In genomic region chr1:2027961-2028583, GRCh38 we compare ENCODE assay signal across 17 cellular contexts. TPM values are rescaled to one million over a fixed set of nuclear protein-coding genes. Genes with fewer than 3 reads are reported as not detected.
DNase-seq lines count a peak whose midpoint lies in the region; ATAC-seq, FAIRE-seq and TF ChIP-seq lines count a peak whose summit lies in the region.
"Had no signal": no experiment of that assay in that cellular context is flagged by ENCODE, and none has a peak within 500 bp of the region (broad histone marks: within the 10 kb centered on the region; RNA-seq: fewer than 3 reads in every experiment).

No MANE protein-coding gene starts in this region.

- H3K9me3 Mint-ChIP-seq in stimulated activated memory B cell treated with anti-CD40 and anti-IgM and Interleukin-4, amounts not matched to agents 10 μg/mL and 1 μg/mL and 100 μg/mL, for 72 hours = no peaks in the 10 kb centered on the region
- H3K9me3 Mint-ChIP-seq: CD4-positive, alpha-beta T cell had no signal

- H3K18ac ChIP-seq in H1 (ENCODE audit: extremely low read depth, low read length) = no peak overlapping the region

- H3K56ac ChIP-seq in H1 (replicated peaks; ENCODE audit: insufficient read length, low read depth, low read length) = no peak overlapping the region

- no peak overlapping the region for H2BK20ac ChIP-seq in H1 (ENCODE audit: low read length)

- intact Hi-C loops in uterus (cut with DNase I; ENCODE audit: low total_unique reads) (no loop called here), HepG2 (cut with micrococcal nuclease; ENCODE audit: unreplicated experiment) (no loop called here)

- peak; percentile 81 for DNase-seq in NB4 (ENCODE audit: low read depth)
- DNase-seq in H1 (ENCODE audit: low read depth in 1 of 2, low spot score in 2 of 2) = no peak
- no peak for DNase-seq in uterus
- DNase-seq in DMS 273 (lab: John Stamatoyannopoulos, UW; ENCODE audit: unreplicated experiment) = no peak
- DNase-seq in HepG2 (ENCODE audit: low spot score) = no peak
- DNase-seq: Calu3; CD4-positive, alpha-beta T cell; DND-41; GF-D8; H7; IMR-90; KBM-7 had no signal

- TF ChIP-seq POLR2A in NB4 (IDR thresholded peaks at IDR 0.05; ENCODE audit: extremely low read depth, insufficient read length) (no peak), H1 (IDR thresholded peaks at IDR 0.05; ENCODE audit: control extremely low read depth in 1 of 2, low read depth in 2 of 2, low read length in 2 of 2) (no peak), uterus (IDR thresholded peaks at IDR 0.05) (no peak), HepG2 (IDR thresholded peaks at IDR 0.05; ENCODE audit: insufficient read depth in 1 of 2, low read depth in 2 of 2, low read length in 2 of 2) (no peak)

- peaks cover under 1 to 52% (median 3%) of the 10 kb centered on the region in 11 experiments; a peak in 16 of 22 replicates for H3K27me3 ChIP-seq in BLaER1 treated with 17β-estradiol and CSF1 and Interleukin-3, amounts not matched to agents 10 nM and 100 nM
- no peaks in the 10 kb centered on the region for H3K27me3 ChIP-seq in H1 (replicated peaks in 1 of 4; ENCODE audit: control insufficient read depth in 3 of 4, extremely low read depth in 1 of 4, insufficient read depth in 3 of 4, low read length in 3 of 4)
- no peaks in the 10 kb centered on the region for H3K27me3 ChIP-seq in uterus
- peaks cover 35 to 91% of the 10 kb centered on the region in 2 experiments for H3K27me3 ChIP-seq in HepG2 (ENCODE audit: control insufficient read depth in 1 of 2, insufficient read depth in 2 of 2, low read length in 2 of 2)

- H4K5ac ChIP-seq in H1 (ENCODE audit: insufficient read length, low read depth, low read length) = no peak overlapping the region

- FAIRE-seq in H1 (lab: Jason Lieb, UNC) = no peak
- no peak for FAIRE-seq in HepG2 (lab: Jason Lieb, UNC)
- FAIRE-seq: A549 had no signal

- no peak overlapping the region for H2BK15ac ChIP-seq in H1 (ENCODE audit: low read length)

- H3K4ac ChIP-seq in H1 (replicated peaks; ENCODE audit: insufficient read length, low read depth, low read length) = no peak overlapping the region

- in situ Hi-C loops in HepG2 (cut with HindIII; ENCODE audit: extremely low pct_ligation_motif_present, low pct_unique_long_range_greater_than_20kb) = no loop called here

- POLR2A ChIA-PET in H1 (lab: Charles Lee; ENCODE audit: partially characterized antibody) = interaction anchor here (3.1 kb wide), 1 partner anchor 8 kb away, joined by 11 read pairs; the partner anchor contains the start of gene GABRD
- POLR2A ChIA-PET in HepG2 (lab: Yijun Ruan, JAX) = no interaction called here

- H3K4me3 ChIP-seq in BLaER1 treated with 17β-estradiol and CSF1 and Interleukin-3, amounts not matched to agents 10 nM and 100 nM = peak overlapping the region in 9 of 10 experiments; percentile 9 to 65 (median 62); a peak in 17 of 20 replicates
- H3K4me3 ChIP-seq in NB4 (ENCODE audit: low read depth, low read length) (no peak overlapping the region), H1 (ENCODE audit: extremely low read depth in 1 of 4, insufficient read depth in 2 of 4, low read depth in 3 of 4, low read length in 4 of 4) (no peak overlapping the region), uterus (no peak overlapping the region), HepG2 (replicated peaks in 1 of 3; ENCODE audit: insufficient read depth in 1 of 3, low read depth in 2 of 3, low read length in 3 of 3) (no peak overlapping the region)
- H3K4me3 ChIP-seq: A549 had no signal

- no peak overlapping the region for H3K14ac ChIP-seq in H1 (ENCODE audit: insufficient read length)

- H2BK5ac ChIP-seq in H1 (ENCODE audit: low read depth, low read length) = no peak overlapping the region

- H3K79me2 ChIP-seq in H1 (ENCODE audit: control insufficient read depth in 1 of 2, insufficient read depth in 2 of 2, low read length in 2 of 2) (no peaks in the 10 kb centered on the region), HepG2 (ENCODE audit: insufficient read depth, low read length) (no peaks in the 10 kb centered on the region)

- peaks cover 26% of the 10 kb centered on the region for H3K27me3 Mint-ChIP-seq in stimulated activated memory B cell treated with anti-CD40 and anti-IgM and Interleukin-4, amounts not matched to agents 10 μg/mL and 1 μg/mL and 100 μg/mL, for 72 hours

- TF ChIP-seq CTCF in NB4 (IDR thresholded peaks at IDR 0.05; ENCODE audit: low read depth, low read length) (no peak), H1 (IDR thresholded peaks at IDR 0.05; ENCODE audit: control extremely low read depth in 1 of 3, insufficient read depth in 1 of 3, low read depth in 1 of 3, low read length in 3 of 3) (no peak), uterus (IDR thresholded peaks at IDR 0.05) (no peak), HepG2 (CRISPR knock-in tag; IDR thresholded peaks at IDR 0.05) (no peak)

- H3K9me3 ChIP-seq in BLaER1 treated with 17β-estradiol and CSF1 and Interleukin-3, amounts not matched to agents 10 nM and 100 nM (replicated peaks in 1 of 11) = no peaks in the 10 kb centered on the region
- H3K9me3 ChIP-seq in H1 (ENCODE audit: insufficient read depth in 2 of 2, low read depth in 1 of 2, low read length in 1 of 2) (no peaks in the 10 kb centered on the region), uterus (no peaks in the 10 kb centered on the region), HepG2 (ENCODE audit: low read length) (no peaks in the 10 kb centered on the region)
- H3K9me3 ChIP-seq: A549 had no signal

- TF ChIP-seq EP300 in H1 (IDR thresholded peaks at IDR 0.05; ENCODE audit: borderline replicate concordance in 1 of 2, low read depth in 2 of 2, low read length in 2 of 2) (no peak), HepG2 (IDR thresholded peaks at IDR 0.05; ENCODE audit: low read depth in 2 of 2, low read length in 2 of 2) (no peak), HepG2 (CRISPR knock-in tag; IDR thresholded peaks at IDR 0.05; ENCODE audit: borderline replicate concordance) (no peak)

- H3K23me2 ChIP-seq in H1 (ENCODE audit: low read depth, low read length) = no peaks in the 10 kb centered on the region

- CTCF ChIA-PET in H1 (lab: Charles Lee; ENCODE audit: partially characterized antibody) (interaction anchor here (0.6 to 8.8 kb wide), 5 partner anchors 17 to 99 kb away, joined by 3 to 92 read pairs (median 5); no protein-coding TSS in a partner anchor), HepG2 (lab: Yijun Ruan, JAX; ENCODE audit: low intra/inter-chr PET ratio, low total read pairs) (no interaction called here)

- no peak overlapping the region for H3K27ac Mint-ChIP-seq in stimulated activated memory B cell treated with anti-CD40 and anti-IgM and Interleukin-4, amounts not matched to agents 10 μg/mL and 1 μg/mL and 100 μg/mL, for 72 hours
- H3K27ac Mint-ChIP-seq: CD4-positive, alpha-beta T cell had no signal

- H2AFZ ChIP-seq in H1 (ENCODE audit: low read length) (no peak overlapping the region), HepG2 (ENCODE audit: low read length) (no peak overlapping the region)

- no peaks in the 10 kb centered on the region for H3K4me1 Mint-ChIP-seq in stimulated activated memory B cell treated with anti-CD40 and anti-IgM and Interleukin-4, amounts not matched to agents 10 μg/mL and 1 μg/mL and 100 μg/mL, for 72 hours

- 94% methylated on average over 36 of the region's 46 CpGs; no CpG with 5 or more reads in 1 of the 2 experiments for WGBS in H1 (ENCODE audit: extremely low coverage in 1 of 2, insufficient coverage in 1 of 2, insufficient read length in 1 of 2, insufficient replicate concordance in 2 of 2, low coverage in 1 of 2, low lambda C conversion rate in 2 of 2, missing lambda C conversion rate in 1 of 2), 2 experiments
- WGBS in HepG2 (ENCODE audit: low lambda C conversion rate) = 80% methylated on average over 26 of the region's 46 CpGs

- H2BK120ac ChIP-seq in H1 (replicated peaks; ENCODE audit: low read depth, low read length) = no peak overlapping the region

- peak overlapping the region; percentile 76 to 100 (median 97) for H3K4me2 ChIP-seq in BLaER1 treated with 17β-estradiol and CSF1 and Interleukin-3, amounts not matched to agents 10 nM and 100 nM
- H3K4me2 ChIP-seq in H1 (ENCODE audit: insufficient read depth in 1 of 2, low read depth in 2 of 2, low read length in 2 of 2) (no peak overlapping the region), HepG2 (ENCODE audit: low read depth, low read length) (no peak overlapping the region)
- H3K4me2 ChIP-seq: A549 had no signal

- H4K91ac ChIP-seq in H1 (replicated peaks; ENCODE audit: insufficient read length, low read length) = no peak overlapping the region

- H3K79me1 ChIP-seq in H1 (ENCODE audit: low read depth, low read length) = no peaks in the 10 kb centered on the region

- no TSS peak for BruUV-seq in HepG2 (replicated peaks; lab: Mats Ljungman, UMichigan)

- peak; percentile 25 for ATAC-seq in stimulated activated memory B cell treated with anti-CD40 and anti-IgM and Interleukin-4, amounts not matched to agents 10 μg/mL and 1 μg/mL and 100 μg/mL, for 72 hours
- no peak for ATAC-seq in HepG2
- ATAC-seq: A549 had no signal

- H3K27ac ChIP-seq in BLaER1 treated with 17β-estradiol and CSF1 and Interleukin-3, amounts not matched to agents 10 nM and 100 nM = peak overlapping the region in 9 of 11 experiments; percentile 31 to 97 (median 89); a peak in 18 of 22 replicates
- H3K27ac ChIP-seq in H1 (ENCODE audit: low read depth, low read length) (no peak overlapping the region), uterus (no peak overlapping the region), HepG2 (ENCODE audit: extremely low read length, insufficient read depth, low read length) (no peak overlapping the region)
- H3K27ac ChIP-seq: A549 had no signal

- TF ChIP-seq RAD21 in H1 (IDR thresholded peaks at IDR 0.05 in 1 of 2, conservative IDR thresholded peaks at IDR 0.05 in 1 of 2; ENCODE audit: low read depth in 2 of 2, low read length in 2 of 2) (no peak), HepG2 (CRISPR knock-in tag; IDR thresholded peaks at IDR 0.05) (no peak)

- peak overlapping the region; percentile 51; the same call in 1 of the 2 replicates for H4K8ac ChIP-seq in H1 (ENCODE audit: extremely low read depth, insufficient read depth, low read length)

- H3K9ac ChIP-seq in BLaER1 treated with 17β-estradiol and CSF1 and Interleukin-3, amounts not matched to agents 10 nM and 100 nM = peak overlapping the region in 10 of 11 experiments; percentile 33 to 87 (median 73); a peak in 18 of 22 replicates
- H3K9ac ChIP-seq in H1 (replicated peaks in 1 of 4; ENCODE audit: extremely low read depth in 1 of 4, low read depth in 3 of 4, low read length in 3 of 4) = no peak overlapping the region
- H3K9ac ChIP-seq in HepG2 (ENCODE audit: insufficient read depth, low read depth, low read length) = no peak overlapping the region

- no peaks in the 10 kb centered on the region for H3K36me3 ChIP-seq in BLaER1 treated with 17β-estradiol and CSF1 and Interleukin-3, amounts not matched to agents 10 nM and 100 nM
- no peaks in the 10 kb centered on the region for H3K36me3 ChIP-seq in H1 (ENCODE audit: control insufficient read depth in 2 of 4, insufficient read depth in 4 of 4, low read length in 3 of 4)
- H3K36me3 ChIP-seq in uterus = no peaks in the 10 kb centered on the region
- H3K36me3 ChIP-seq in HepG2 (replicated peaks in 1 of 2; ENCODE audit: control insufficient read depth in 1 of 2, insufficient read depth in 2 of 2, low read length in 2 of 2) = no peaks in the 10 kb centered on the region

- no peaks in the 10 kb centered on the region for H3K36me3 Mint-ChIP-seq in stimulated activated memory B cell treated with anti-CD40 and anti-IgM and Interleukin-4, amounts not matched to agents 10 μg/mL and 1 μg/mL and 100 μg/mL, for 72 hours

- peak overlapping the region; percentile 26 for H3K4me3 Mint-ChIP-seq in stimulated activated memory B cell treated with anti-CD40 and anti-IgM and Interleukin-4, amounts not matched to agents 10 μg/mL and 1 μg/mL and 100 μg/mL, for 72 hours
- H3K4me3 Mint-ChIP-seq: CD4-positive, alpha-beta T cell had no signal

- no peak overlapping the region for H2BK12ac ChIP-seq in H1 (ENCODE audit: low read depth, low read length)

- H2AK5ac ChIP-seq in H1 (ENCODE audit: low read depth, low read length) = no peak overlapping the region

- H3K4me1 ChIP-seq in BLaER1 treated with 17β-estradiol and CSF1 and Interleukin-3, amounts not matched to agents 10 nM and 100 nM = peaks cover 64 to 100% (median 98%) of the 10 kb centered on the region in 10 experiments
- H3K4me1 ChIP-seq in H1 (replicated peaks in 1 of 4; ENCODE audit: control insufficient read depth in 3 of 4, insufficient read depth in 4 of 4, low read length in 3 of 4) = peaks cover 0 to 6% (median 3%) of the 10 kb centered on the region in 4 experiments; a peak in 3 of 7 replicates
- H3K4me1 ChIP-seq in uterus = no peaks in the 10 kb centered on the region
- H3K4me1 ChIP-seq in HepG2 (ENCODE audit: insufficient read depth, low read length) = peaks cover 14% of the 10 kb centered on the region; the same call in 1 of the 2 replicates
- H3K4me1 ChIP-seq: A549 had no signal

- no peak overlapping the region for H3K23ac ChIP-seq in H1 (ENCODE audit: insufficient read length)

- peaks cover 0 to 27% (median 0%) of the 10 kb centered on the region in 11 experiments; a peak in 4 of 22 replicates for H4K20me1 ChIP-seq in BLaER1 treated with 17β-estradiol and CSF1 and Interleukin-3, amounts not matched to agents 10 nM and 100 nM
- H4K20me1 ChIP-seq in H1 (replicated peaks in 1 of 2; ENCODE audit: control insufficient read depth in 1 of 2, insufficient read depth in 2 of 2, low read length in 2 of 2) = no peaks in the 10 kb centered on the region
- no peaks in the 10 kb centered on the region for H4K20me1 ChIP-seq in HepG2 (ENCODE audit: insufficient read depth, low read length)

RNA-seq across cellular contexts. Expression of gene GABRD, which starts 8.9 kb away (rescaled TPM):
- total RNA-seq in H1 (2021; fragmentation: NEBNext Ultra II Directional; extraction: Animal tissue kit (Norgen Biotek cat#: 25700)) = 1.8 and 1.9 TPM in 2 replicates
- polyA plus RNA-seq in H1 (2011; rRNA removed) (3.0 and 3.3 TPM in 2 replicates), HepG2 (2011; rRNA removed) (0.22 TPM in 1 of 2 replicates, not detected in the other)
- 2.9 TPM for polyA plus RNA-seq in H1 (2011; cell fraction: cytosol; rRNA removed)
- polyA plus RNA-seq in H1 (2011; cell fraction: nucleus; rRNA removed) = 12.6 TPM
- polyA plus RNA-seq in H1 (2012, experiment 1 of 2) = 1.7 to 3.4 TPM (median 2.7 TPM) in 4 replicates
- polyA plus RNA-seq in H1 (2012, experiment 2 of 2) = 3.2 TPM
- polyA plus RNA-seq in H1 (2013, experiment 1 of 2) = 1.6 TPM
- polyA plus RNA-seq in H1 (2013, experiment 2 of 2) = 1.5 TPM
- polyA minus RNA-seq in H1 (2011; rRNA and poly(A)+ RNA removed) = 2.0 and 2.4 TPM in 2 replicates
- polyA minus RNA-seq in H1 (2011; cell fraction: cytosol; rRNA and poly(A)+ RNA removed) = 1.8 TPM
- 1.2 TPM for polyA minus RNA-seq in H1 (2011; cell fraction: nucleus; rRNA and poly(A)+ RNA removed)
- total RNA-seq in uterus (under 1 TPM in 1 of 4 donors, not detected in 3; 0.83 TPM), HepG2 (2016; rRNA removed; fragmentation: Illumina TruSeq; extraction: Trizol) (not detected in 2 replicates)
- not detected in 2 replicates for total RNA-seq in HepG2 (2016; cell fraction: cytosol; rRNA removed; fragmentation: Illumina TruSeq; extraction: Trizol; ENCODE audit: low read depth)
- not detected in 2 replicates for total RNA-seq in HepG2 (2016; cell fraction: insoluble cytoplasmic fraction; rRNA removed; fragmentation: Illumina TruSeq; extraction: Trizol)
- not detected in 2 replicates for total RNA-seq in HepG2 (2016; cell fraction: membrane; rRNA removed; fragmentation: Illumina TruSeq; extraction: Trizol)
- not detected in 2 replicates for total RNA-seq in HepG2 (2016; cell fraction: nucleus; rRNA removed; fragmentation: Illumina TruSeq; extraction: Trizol)
- polyA plus RNA-seq in HepG2 (2011; cell fraction: cytosol; rRNA removed) = 0.09 TPM in 1 of 2 replicates, not detected in the other
- polyA plus RNA-seq in HepG2 (2011; cell fraction: nucleus; rRNA removed) = 0.08 TPM in 1 of 2 replicates, not detected in the other
- polyA plus RNA-seq in HepG2 (2012) = not detected in 2 replicates
- not detected in 2 replicates for polyA plus RNA-seq in HepG2 (2016; cell fraction: cytosol; fragmentation: Illumina TruSeq; extraction: Trizol; ENCODE audit: low read depth)
- polyA plus RNA-seq in HepG2 (2016; cell fraction: insoluble cytoplasmic fraction; fragmentation: Illumina TruSeq; extraction: Trizol; ENCODE audit: low read depth) = not detected in 2 replicates
- not detected in 2 replicates for polyA plus RNA-seq in HepG2 (2016; cell fraction: membrane; fragmentation: Illumina TruSeq; extraction: Trizol; ENCODE audit: low read depth)
- polyA plus RNA-seq in HepG2 (2016; cell fraction: nucleus; fragmentation: Illumina TruSeq; extraction: Trizol; ENCODE audit: insufficient read depth, low read depth) = not detected in 2 replicates
- polyA minus RNA-seq in HepG2 (2011; rRNA and poly(A)+ RNA removed; ENCODE audit: low replicate concordance) = 0.51 TPM in 1 of 2 replicates, not detected in the other
- polyA minus RNA-seq in HepG2 (2011; cell fraction: cytosol; rRNA and poly(A)+ RNA removed) = not detected in 2 replicates
- polyA minus RNA-seq in HepG2 (2011; cell fraction: nucleus; rRNA and poly(A)+ RNA removed) = not detected in 2 replicates
- total RNA-seq: Calu3, IMR-90 had no signal
- polyA plus RNA-seq: AG04450, BJ, IMR-90 had no signal

RNA-seq across cellular contexts. Expression of gene PRKCZ, which starts 22.1 kb away (rescaled TPM):
- total RNA-seq in H1 (2021; fragmentation: NEBNext Ultra II Directional; extraction: Animal tissue kit (Norgen Biotek cat#: 25700)) = 45.1 and 49.4 TPM in 2 replicates
- 37.4 and 55.9 TPM in 2 replicates for polyA plus RNA-seq in H1 (2011; rRNA removed)
- 46.4 TPM for polyA plus RNA-seq in H1 (2011; cell fraction: cytosol; rRNA removed)
- 136 TPM for polyA plus RNA-seq in H1 (2011; cell fraction: nucleus; rRNA removed)
- polyA plus RNA-seq in H1 (2012, experiment 1 of 2) = 43.5 to 47.4 TPM (median 45.9 TPM) in 4 replicates
- polyA plus RNA-seq in H1 (2012, experiment 2 of 2) = 43.8 TPM
- 26.2 TPM for polyA plus RNA-seq in H1 (2013, experiment 1 of 2)
- polyA plus RNA-seq in H1 (2013, experiment 2 of 2) = 26.6 TPM
- 26.1 and 68.1 TPM in 2 replicates for polyA minus RNA-seq in H1 (2011; rRNA and poly(A)+ RNA removed)
- polyA minus RNA-seq in H1 (2011; cell fraction: cytosol; rRNA and poly(A)+ RNA removed) = 23.0 TPM
- 32.2 TPM for polyA minus RNA-seq in H1 (2011; cell fraction: nucleus; rRNA and poly(A)+ RNA removed)
- 1 to 10 TPM in 3 of 4 donors, under 1 TPM in 1; 0.29 to 8.8 (median 3.9) TPM for total RNA-seq in uterus
- 21.9 and 34.7 TPM in 2 replicates for total RNA-seq in HepG2 (2016; rRNA removed; fragmentation: Illumina TruSeq; extraction: Trizol)
- total RNA-seq in HepG2 (2016; cell fraction: cytosol; rRNA removed; fragmentation: Illumina TruSeq; extraction: Trizol; ENCODE audit: low read depth) = 25.5 and 28.3 TPM in 2 replicates
- total RNA-seq in HepG2 (2016; cell fraction: insoluble cytoplasmic fraction; rRNA removed; fragmentation: Illumina TruSeq; extraction: Trizol) = 20.0 and 36.5 TPM in 2 replicates
- 37.0 and 42.3 TPM in 2 replicates for total RNA-seq in HepG2 (2016; cell fraction: membrane; rRNA removed; fragmentation: Illumina TruSeq; extraction: Trizol)
- 30.0 and 34.9 TPM in 2 replicates for total RNA-seq in HepG2 (2016; cell fraction: nucleus; rRNA removed; fragmentation: Illumina TruSeq; extraction: Trizol)
- polyA plus RNA-seq in HepG2 (2011; rRNA removed) = 85.2 and 85.8 TPM in 2 replicates
- polyA plus RNA-seq in HepG2 (2011; cell fraction: cytosol; rRNA removed) = 52.8 and 75.3 TPM in 2 replicates
- polyA plus RNA-seq in HepG2 (2011; cell fraction: nucleus; rRNA removed) = 132 and 197 TPM in 2 replicates
- polyA plus RNA-seq in HepG2 (2012) = 47.5 and 47.9 TPM in 2 replicates
- 23.5 and 27.3 TPM in 2 replicates for polyA plus RNA-seq in HepG2 (2016; cell fraction: cytosol; fragmentation: Illumina TruSeq; extraction: Trizol; ENCODE audit: low read depth)
- 26.8 and 34.6 TPM in 2 replicates for polyA plus RNA-seq in HepG2 (2016; cell fraction: insoluble cytoplasmic fraction; fragmentation: Illumina TruSeq; extraction: Trizol; ENCODE audit: low read depth)
- polyA plus RNA-seq in HepG2 (2016; cell fraction: membrane; fragmentation: Illumina TruSeq; extraction: Trizol; ENCODE audit: low read depth) = 39.3 and 40.3 TPM in 2 replicates
- 76.9 and 79.5 TPM in 2 replicates for polyA plus RNA-seq in HepG2 (2016; cell fraction: nucleus; fragmentation: Illumina TruSeq; extraction: Trizol; ENCODE audit: insufficient read depth, low read depth)
- polyA minus RNA-seq in HepG2 (2011; rRNA and poly(A)+ RNA removed; ENCODE audit: low replicate concordance) = 29.4 and 69.2 TPM in 2 replicates
- polyA minus RNA-seq in HepG2 (2011; cell fraction: cytosol; rRNA and poly(A)+ RNA removed) = 14.4 and 24.4 TPM in 2 replicates
- polyA minus RNA-seq in HepG2 (2011; cell fraction: nucleus; rRNA and poly(A)+ RNA removed) = 41.4 and 57.0 TPM in 2 replicates

RNA-seq across cellular contexts. Expression of gene CFAP74, which starts 24.5 kb away (rescaled TPM):
- 0.20 and 0.33 TPM in 2 replicates for total RNA-seq in H1 (2021; fragmentation: NEBNext Ultra II Directional; extraction: Animal tissue kit (Norgen Biotek cat#: 25700))
- polyA plus RNA-seq in H1 (2011; rRNA removed) (0.09 and 0.22 TPM in 2 replicates), HepG2 (2011; rRNA removed) (0.57 and 0.62 TPM in 2 replicates)
- 0.14 TPM for polyA plus RNA-seq in H1 (2011; cell fraction: cytosol; rRNA removed)
- polyA plus RNA-seq in H1 (2011; cell fraction: nucleus; rRNA removed) = 1.3 TPM
- 0.15 to 0.23 TPM (median 0.23 TPM) in 3 of 4 replicates, not detected in the other for polyA plus RNA-seq in H1 (2012, experiment 1 of 2)
- polyA plus RNA-seq in H1 (2012, experiment 2 of 2) = 0.39 TPM
- polyA plus RNA-seq in H1 (2013, experiment 1 of 2) = 0.12 TPM
- 0.06 TPM for polyA plus RNA-seq in H1 (2013, experiment 2 of 2)
- 0.06 and 0.10 TPM in 2 replicates for polyA minus RNA-seq in H1 (2011; rRNA and poly(A)+ RNA removed)
- not detected for polyA minus RNA-seq in H1 (2011; cell fraction: cytosol; rRNA and poly(A)+ RNA removed)
- polyA minus RNA-seq in H1 (2011; cell fraction: nucleus; rRNA and poly(A)+ RNA removed) = 0.50 TPM
- total RNA-seq in uterus (1 to 10 TPM in 1 of 4 donors, under 1 TPM in 1, not detected in 2; 0.64 to 1.0 TPM), HepG2 (2016; rRNA removed; fragmentation: Illumina TruSeq; extraction: Trizol) (0.27 TPM in 1 of 2 replicates, not detected in the other)
- 0.09 TPM in 1 of 2 replicates, not detected in the other for total RNA-seq in HepG2 (2016; cell fraction: cytosol; rRNA removed; fragmentation: Illumina TruSeq; extraction: Trizol; ENCODE audit: low read depth)
- total RNA-seq in HepG2 (2016; cell fraction: insoluble cytoplasmic fraction; rRNA removed; fragmentation: Illumina TruSeq; extraction: Trizol) = 0.09 and 0.10 TPM in 2 replicates
- 0.07 and 0.09 TPM in 2 replicates for total RNA-seq in HepG2 (2016; cell fraction: membrane; rRNA removed; fragmentation: Illumina TruSeq; extraction: Trizol)
- 0.28 and 0.66 TPM in 2 replicates for total RNA-seq in HepG2 (2016; cell fraction: nucleus; rRNA removed; fragmentation: Illumina TruSeq; extraction: Trizol)
- 0.13 TPM in 2 replicates for polyA plus RNA-seq in HepG2 (2011; cell fraction: cytosol; rRNA removed)
- polyA plus RNA-seq in HepG2 (2011; cell fraction: nucleus; rRNA removed) = 4.1 and 5.0 TPM in 2 replicates
- polyA plus RNA-seq in HepG2 (2012) = 0.67 and 2.1 TPM in 2 replicates
- 0.05 TPM in 1 of 2 replicates, not detected in the other for polyA plus RNA-seq in HepG2 (2016; cell fraction: cytosol; fragmentation: Illumina TruSeq; extraction: Trizol; ENCODE audit: low read depth)
- 0.08 and 0.10 TPM in 2 replicates for polyA plus RNA-seq in HepG2 (2016; cell fraction: insoluble cytoplasmic fraction; fragmentation: Illumina TruSeq; extraction: Trizol; ENCODE audit: low read depth)
- polyA plus RNA-seq in HepG2 (2016; cell fraction: membrane; fragmentation: Illumina TruSeq; extraction: Trizol; ENCODE audit: low read depth) = 0.11 TPM in 1 of 2 replicates, not detected in the other
- 0.48 and 0.64 TPM in 2 replicates for polyA plus RNA-seq in HepG2 (2016; cell fraction: nucleus; fragmentation: Illumina TruSeq; extraction: Trizol; ENCODE audit: insufficient read depth, low read depth)
- 0.56 TPM in 1 of 2 replicates, not detected in the other for polyA minus RNA-seq in HepG2 (2011; rRNA and poly(A)+ RNA removed; ENCODE audit: low replicate concordance)
- polyA minus RNA-seq in HepG2 (2011; cell fraction: cytosol; rRNA and poly(A)+ RNA removed) = 0.20 TPM in 1 of 2 replicates, not detected in the other
- polyA minus RNA-seq in HepG2 (2011; cell fraction: nucleus; rRNA and poly(A)+ RNA removed) = 0.77 and 0.99 TPM in 2 replicates
- total RNA-seq: Calu3; CD4-positive, alpha-beta T cell; H7; IMR-90 had no signal
- polyA plus RNA-seq: AG04450, BJ, IMR-90 had no signal

Comparison
In these comparisons a context has a peak if more than half of its experiments do, and no peak if none do; other contexts are left out.
1. H3K27ac ChIP-seq: peak in BLaER1 treated with 17β-estradiol and CSF1 and Interleukin-3, amounts not matched to agents 10 nM and 100 nM (9 of 11); none in H1 (single experiment), uterus (0 of 2) and HepG2 (single experiment).
2. H3K4me2 ChIP-seq: peak in BLaER1 treated with 17β-estradiol and CSF1 and Interleukin-3, amounts not matched to agents 10 nM and 100 nM (11 of 11); none in H1 (0 of 2) and HepG2 (single experiment).
3. H3K4me3 ChIP-seq: peak in BLaER1 treated with 17β-estradiol and CSF1 and Interleukin-3, amounts not matched to agents 10 nM and 100 nM (9 of 10); none in NB4 (single experiment), H1 (0 of 4), uterus (0 of 2) and HepG2 (0 of 3).
4. H3K9ac ChIP-seq: peak in BLaER1 treated with 17β-estradiol and CSF1 and Interleukin-3, amounts not matched to agents 10 nM and 100 nM (10 of 11); none in H1 (0 of 4) and HepG2 (single experiment).